10 cellular contexts compared by ENCODE assay signal in genomic region chr20:53040678-53041674, GRCh38.
DNase-seq lines count a peak whose midpoint lies in the region; ATAC-seq and TF ChIP-seq lines count a peak whose summit lies in the region.
"Had no signal": no experiment of that assay in that cellular context is flagged by ENCODE, and none has a peak within 500 bp of the region (broad histone marks: within the 10 kb centered on the region; RNA-seq: fewer than 3 reads in every experiment).

No MANE protein-coding gene starts in this region.

- H3K36me3 Mint-ChIP-seq in CD8-positive, alpha-beta T cell = no peaks in the 10 kb centered on the region

- CTCF ChIA-PET in CD8-positive, alpha-beta T cell (lab: Charles Lee) = no interaction called here

- H3K36me3 ChIP-seq in RWPE2 (ENCODE audit: low read depth) (no peaks in the 10 kb centered on the region), heart right ventricle (no peaks in the 10 kb centered on the region), suprapubic skin (no peaks in the 10 kb centered on the region)
- H3K36me3 ChIP-seq in CD8-positive, alpha-beta T cell (ENCODE audit: insufficient read depth, low read length) = no peaks in the 10 kb centered on the region

- intact Hi-C loops in heart right ventricle (cut with DNase I) = no loop called here
- intact Hi-C loops in CD8-positive, alpha-beta T cell (cut with DNase I, micrococcal nuclease) = no loop called here

- no peaks in the 10 kb centered on the region for H3K9me3 Mint-ChIP-seq in CD8-positive, alpha-beta T cell

- H3K4me1 ChIP-seq in RWPE2 (ENCODE audit: insufficient read depth, poor library complexity, severe bottlenecking) (peaks cover 11% of the 10 kb centered on the region), heart right ventricle (peaks cover 0 to 20% (median 0%) of the 10 kb centered on the region in 9 donors), suprapubic skin (peaks cover 21% of the 10 kb centered on the region)
- H3K4me1 ChIP-seq in CD8-positive, alpha-beta T cell (ENCODE audit: insufficient read depth, low read length) = no peaks in the 10 kb centered on the region

- H3K4me3 Mint-ChIP-seq in CD8-positive, alpha-beta T cell = no peak overlapping the region

- WGBS in heart right ventricle, 2 donors = 71 to 73% methylated on average over 16 of the region's 16 CpGs
- WGBS in suprapubic skin = 36% methylated on average over 14 of the region's 16 CpGs

- H3K4me3 ChIP-seq in RWPE2 (ENCODE audit: severe bottlenecking) (no peak overlapping the region), heart right ventricle (no peak overlapping the region), suprapubic skin (peak overlapping the region; percentile 3)
- H3K4me3 ChIP-seq in CD8-positive, alpha-beta T cell (ENCODE audit: low read depth, low read length) = no peak overlapping the region

- DNase-seq in NCI-H1436 treated with DMSO at 0.1 percent for 48 hours (lab: John Stamatoyannopoulos, UW) = peak; percentile 83
- DNase-seq in RWPE2 (ENCODE audit: low spot score) = peak; percentile 77
- peak; percentile 17 to 29 for DNase-seq in heart right ventricle
- peak in 1 of 2 donors; percentile 74 for DNase-seq in suprapubic skin (ENCODE audit: low spot score in 2 of 2)
- DNase-seq in effector CD4-positive, alpha-beta T cell = no peak
- no peak for DNase-seq in activated T-cell treated with anti-CD3 and anti-CD28 coated beads for 4 hours
- no peak for DNase-seq in CD8-positive, alpha-beta T cell
- DNase-seq: HCEC 1CT, hippocampal formation had no signal

- TF ChIP-seq CTCF in RWPE2 (IDR thresholded peaks at IDR 0.05; ENCODE audit: poor library complexity, severe bottlenecking) (no peak), heart right ventricle (IDR thresholded peaks at IDR 0.05) (no peak), suprapubic skin (IDR thresholded peaks at IDR 0.05) (no peak)
- TF ChIP-seq CTCF in CD8-positive, alpha-beta T cell (IDR thresholded peaks at IDR 0.05) = no peak

- H3K4me1 Mint-ChIP-seq in CD8-positive, alpha-beta T cell (ENCODE audit: low read depth) = no peaks in the 10 kb centered on the region

- H3K9me3 ChIP-seq in RWPE2 (ENCODE audit: severe bottlenecking) = no peaks in the 10 kb centered on the region
- no peaks in the 10 kb centered on the region for H3K9me3 ChIP-seq in heart right ventricle
- H3K9me3 ChIP-seq in suprapubic skin = no peaks in the 10 kb centered on the region
- H3K9me3 ChIP-seq in CD8-positive, alpha-beta T cell (ENCODE audit: low read length) = no peaks in the 10 kb centered on the region

- peaks cover 5% of the 10 kb centered on the region for H3K27me3 Mint-ChIP-seq in CD8-positive, alpha-beta T cell (ENCODE audit: low read depth)

- ATAC-seq in RWPE2 (ENCODE audit: low read depth) (peak; percentile 49), heart right ventricle (peak in 5 of 8 donors; percentile 42 to 72 (median 47)), HG02763 (IDR thresholded peaks at IDR 0.05; ENCODE audit: unreplicated experiment) (no peak)
- no peak for ATAC-seq in CD8-positive, alpha-beta T cell

- no peak overlapping the region for H3K27ac Mint-ChIP-seq in CD8-positive, alpha-beta T cell

- H3K27ac ChIP-seq in RWPE2 (ENCODE audit: poor library complexity, severe bottlenecking) (no peak overlapping the region), heart right ventricle (peak overlapping the region in 5 of 10 donors; percentile 6 to 48 (median 34)), suprapubic skin (peak overlapping the region; percentile 42)
- no peak overlapping the region for H3K27ac ChIP-seq in CD8-positive, alpha-beta T cell (ENCODE audit: low read depth, low read length)

- TF ChIP-seq EP300 in suprapubic skin (IDR thresholded peaks at IDR 0.05) = no peak

- H3K27me3 ChIP-seq in RWPE2 (ENCODE audit: insufficient read depth, poor library complexity, severe bottlenecking) (no peaks in the 10 kb centered on the region), heart right ventricle (peaks cover 0 to 6% (median 0%) of the 10 kb centered on the region in 7 donors), suprapubic skin (no peaks in the 10 kb centered on the region)
- no peaks in the 10 kb centered on the region for H3K27me3 ChIP-seq in CD8-positive, alpha-beta T cell (ENCODE audit: insufficient read depth, low read length)

- TF ChIP-seq POLR2A in suprapubic skin (IDR thresholded peaks at IDR 0.05) = no peak

- POLR2A ChIA-PET in CD8-positive, alpha-beta T cell (lab: Charles Lee) = no interaction called here

Comparison
In these comparisons a context has a peak if more than half of its experiments do, and no peak if none do; other contexts are left out.
1. DNase-seq: peak in NCI-H1436 treated with DMSO at 0.1 percent for 48 hours (single experiment), RWPE2 (single experiment) and heart right ventricle (2 of 2); none in effector CD4-positive, alpha-beta T cell (single experiment), activated T-cell treated with anti-CD3 and anti-CD28 coated beads for 4 hours (single experiment) and CD8-positive, alpha-beta T cell (0 of 7).
2. ATAC-seq: peak in RWPE2 (single experiment) and heart right ventricle (5 of 8); none in HG02763 (single experiment) and CD8-positive, alpha-beta T cell (single experiment).